Comparison of ENCODE assay signal across 1 cellular context in the genomic region with DNA sequence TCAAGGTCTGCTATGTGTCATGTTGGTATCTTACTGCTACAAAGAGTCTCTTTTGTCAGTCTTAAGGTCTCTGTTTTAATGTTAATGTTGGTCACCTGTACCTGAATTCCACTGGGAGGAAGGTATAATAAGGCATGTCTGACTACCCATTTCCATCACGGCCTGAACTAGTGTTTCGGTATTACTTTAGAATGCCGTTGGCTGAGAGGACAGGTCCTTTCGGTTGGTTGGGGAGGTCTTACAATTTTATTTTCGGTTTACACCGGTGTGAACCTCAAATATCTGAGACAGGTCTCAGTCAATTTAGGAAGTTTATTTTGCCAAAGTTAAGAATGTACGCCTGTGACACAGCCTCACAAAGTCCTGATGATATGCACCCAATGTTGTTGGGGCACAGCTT.
TF ChIP-seq lines count a peak whose summit lies in the region.

No MANE protein-coding gene starts in this region.

TF ChIP-seq in GM23338, 12 proteins besides CTCF, POLR2A, EP300 and RAD21 (continued from another document):
- TF ChIP-seq ETS1 (IDR thresholded peaks at IDR 0.05) (no peak), POLR2AphosphoS5 (IDR thresholded peaks at IDR 0.05; ENCODE audit: low read depth) (no peak), JUNB (IDR thresholded peaks at IDR 0.05; ENCODE audit: unreplicated experiment) (no peak), NANOG (IDR thresholded peaks at IDR 0.05; ENCODE audit: borderline replicate concordance) (no peak), ZNF462 (CRISPR knock-in tag; IDR thresholded peaks at IDR 0.05) (no peak), EZH2 (IDR thresholded peaks at IDR 0.05; ENCODE audit: low read depth, unreplicated experiment) (no peak), EZH2phosphoT487 (IDR thresholded peaks at IDR 0.05; ENCODE audit: unreplicated experiment) (no peak), STAT1 (IDR thresholded peaks at IDR 0.05; ENCODE audit: unreplicated experiment) (no peak)
